Comparison of ENCODE assay signal across 8 cellular contexts in the genomic region with DNA sequence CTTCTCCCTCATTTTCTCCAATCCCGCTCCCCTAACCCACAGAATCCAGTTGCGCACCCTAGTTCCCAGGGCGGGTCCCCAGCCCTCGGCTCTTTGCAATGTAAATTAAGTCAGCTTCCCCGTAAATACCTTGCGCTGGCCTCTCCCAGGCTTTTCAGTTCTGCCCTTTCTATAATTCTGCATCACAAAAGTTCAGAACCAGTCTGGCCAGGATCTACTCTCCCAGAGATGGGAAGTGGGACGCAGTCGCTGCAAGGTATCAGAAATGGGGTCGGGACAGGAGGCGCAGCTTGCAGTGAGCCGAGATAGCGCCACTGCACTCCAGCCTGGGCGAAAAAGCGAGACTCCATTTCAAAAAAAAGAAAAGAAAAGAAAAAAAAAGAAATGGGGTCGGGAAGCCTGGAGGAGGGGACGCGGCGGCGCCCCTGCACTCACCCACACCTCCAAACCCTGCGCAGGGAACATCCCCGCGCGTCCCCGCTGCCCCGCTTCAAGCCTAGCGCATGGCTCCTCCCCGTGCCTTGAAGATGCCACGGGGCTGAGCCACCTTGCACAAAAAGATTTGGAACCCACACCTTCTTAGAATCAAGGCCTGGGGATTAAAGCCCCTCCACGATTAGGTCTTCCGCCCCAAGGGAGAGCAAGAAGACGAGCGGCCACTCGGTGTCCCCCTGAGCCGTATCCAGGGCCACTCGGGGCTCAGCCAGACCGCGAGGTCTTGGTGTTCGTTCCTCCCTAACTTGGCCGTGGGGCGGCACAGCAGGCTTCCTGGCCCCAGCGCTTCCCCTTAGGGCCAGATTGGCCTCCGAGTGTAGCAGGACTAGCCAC. TPM values are rescaled to one million over a fixed set of nuclear protein-coding genes. Genes with fewer than 3 reads are reported as not detected.
DNase-seq lines count a peak whose midpoint lies in the region; ATAC-seq and TF ChIP-seq lines count a peak whose summit lies in the region.

No MANE protein-coding gene starts in this region.

- H3K27me3 Mint-ChIP-seq in HFFc6 (ENCODE audit: insufficient read depth) = peaks cover 25% of the 10 kb centered on the region

- H3K27ac ChIP-seq in heart right ventricle = no peak overlapping the region
- no peak overlapping the region for H3K27ac ChIP-seq in rectal smooth muscle tissue (ENCODE audit: low read depth, low read length)

- TF ChIP-seq CTCF in HFFc6 (IDR thresholded peaks at IDR 0.05) = no peak
- no peak for TF ChIP-seq CTCF in heart right ventricle (IDR thresholded peaks at IDR 0.05)

- no peaks in the 10 kb centered on the region for H3K4me1 Mint-ChIP-seq in HFFc6 (ENCODE audit: low read depth)

- H3K4me3 Mint-ChIP-seq in HFFc6 = peak overlapping the region; percentile 41; the same call in 1 of the 2 replicates

- H3K9me3 Mint-ChIP-seq in HFFc6 = no peaks in the 10 kb centered on the region

- no peak overlapping the region for H3K9ac ChIP-seq in rectal smooth muscle tissue (ENCODE audit: low read length)

- H3K36me3 ChIP-seq in heart right ventricle (no peaks in the 10 kb centered on the region), rectal smooth muscle tissue (ENCODE audit: control insufficient read depth, insufficient read depth, low read length) (no peaks in the 10 kb centered on the region)

- ATAC-seq in heart right ventricle = peak in 5 of 8 donors; percentile 42 to 61 (median 44)

- H3K4me1 ChIP-seq in heart right ventricle (peaks cover 0 to 10% (median 6%) of the 10 kb centered on the region in 9 donors), rectal smooth muscle tissue (ENCODE audit: control insufficient read depth, insufficient read depth, low read length) (no peaks in the 10 kb centered on the region)

- H3K9me3 ChIP-seq in heart right ventricle = no peaks in the 10 kb centered on the region

- peaks cover 0 to 57% (median 40%) of the 10 kb centered on the region in 7 donors for H3K27me3 ChIP-seq in heart right ventricle
- H3K27me3 ChIP-seq in rectal smooth muscle tissue (ENCODE audit: control insufficient read depth, insufficient read depth, low read length) = no peaks in the 10 kb centered on the region

- intact Hi-C loops in heart right ventricle (cut with DNase I) = no loop called here

- peak overlapping the region in 8 of 10 donors; percentile 5 to 40 (median 32) for H3K4me3 ChIP-seq in heart right ventricle
- H3K4me3 ChIP-seq in rectal smooth muscle tissue (ENCODE audit: low read length) = peak overlapping the region; percentile 21

- WGBS in heart right ventricle, 2 donors = 5 to 7% methylated on average over 42 of the region's 42 CpGs

- DNase-seq in HFFc6 = no peak
- peak; percentile 6 for DNase-seq in activated CD4-positive, alpha-beta T cell treated with anti-CD3 and anti-CD28 coated beads, Interleukin-2, amount 50 U/mL, for 1 hour
- DNase-seq in heart right ventricle = peak in 1 of 2 donors; percentile 25
- DNase-seq in GOT3 (lab: John Stamatoyannopoulos, UW) = no peak
- DNase-seq in SK-N-DZ (ENCODE audit: low spot score) = no peak
- DNase-seq in NCI-H226 = no peak
- DNase-seq in kidney glomerular epithelial cell (lab: John Stamatoyannopoulos, UW) = no peak

- H3K27ac Mint-ChIP-seq in HFFc6 = no peak overlapping the region

- no peaks in the 10 kb centered on the region for H3K36me3 Mint-ChIP-seq in HFFc6 (ENCODE audit: low read depth)

RNA-seq across cellular contexts. Expression of gene ITLN2, which starts 27.2 kb away (rescaled TPM):
- not detected for total RNA-seq in HFFc6 (2021; fragmentation: NEBNext Ultra II Directional; extraction: Animal tissue kit (Norgen Biotek cat#: 25700))
- not detected for total RNA-seq in heart right ventricle
- under 1 TPM in 1 of 2 donors, not detected in 1; 0.22 TPM for polyA plus RNA-seq in heart right ventricle
- polyA plus RNA-seq in SK-N-DZ (2014; cell fraction: cytosol; rRNA removed) = not detected in 2 replicates
- polyA plus RNA-seq in SK-N-DZ (2014; cell fraction: nucleus; rRNA removed) = not detected in 2 replicates

RNA-seq across cellular contexts. Expression of gene F11R, which starts 39.2 kb away (rescaled TPM):
- under 1 TPM in 4 of 6 experiments, not detected in 2; 0.05 to 0.38 (median 0.14) TPM for total RNA-seq in HFFc6 (2021; fragmentation: NEBNext Ultra II Directional; extraction: Animal tissue kit (Norgen Biotek cat#: 25700))
- total RNA-seq in heart right ventricle = 10 to 100 TPM in 6 of 10 donors, 1 to 10 TPM in 4; 7.1 to 22.7 (median 10.5) TPM
- polyA plus RNA-seq in heart right ventricle = 1 to 10 TPM; 7.5 to 9.9 TPM
- not detected in 2 replicates for polyA plus RNA-seq in SK-N-DZ (2014; cell fraction: cytosol; rRNA removed)
- 0.12 and 2.2 TPM in 2 replicates for polyA plus RNA-seq in SK-N-DZ (2014; cell fraction: nucleus; rRNA removed)

RNA-seq across cellular contexts. Expression of gene TSTD1, which starts 57.0 kb away (rescaled TPM):
- total RNA-seq in HFFc6 (2021; fragmentation: NEBNext Ultra II Directional; extraction: Animal tissue kit (Norgen Biotek cat#: 25700)) = not detected
- total RNA-seq in heart right ventricle = 10 to 100 TPM in 9 of 10 donors, 1 to 10 TPM in 1; 8.0 to 18.0 (median 13.4) TPM
- 10 to 100 TPM; 11.8 to 15.3 TPM for polyA plus RNA-seq in heart right ventricle
- not detected in 2 replicates for polyA plus RNA-seq in SK-N-DZ (2014; cell fraction: cytosol; rRNA removed)
- 3.2 TPM in 1 of 2 replicates, not detected in the other for polyA plus RNA-seq in SK-N-DZ (2014; cell fraction: nucleus; rRNA removed)

Comparison
In these comparisons a context has a peak if more than half of its experiments do, and no peak if none do; other contexts are left out.
1. RNA of gene F11R, which starts 39.2 kb away (total RNA-seq): 7.1 to 22.7 TPM in heart right ventricle; 0.05 to 0.38 TPM in HFFc6; every median in the first group is over 4 times any median in the second.
2. RNA of gene TSTD1, which starts 57.0 kb away (total RNA-seq): 8.0 to 18.0 TPM in heart right ventricle; not detected in HFFc6; every median in the first group is over 4 times any median in the second.